ENCODE assay signal across 1 cellular context in the genomic region with DNA sequence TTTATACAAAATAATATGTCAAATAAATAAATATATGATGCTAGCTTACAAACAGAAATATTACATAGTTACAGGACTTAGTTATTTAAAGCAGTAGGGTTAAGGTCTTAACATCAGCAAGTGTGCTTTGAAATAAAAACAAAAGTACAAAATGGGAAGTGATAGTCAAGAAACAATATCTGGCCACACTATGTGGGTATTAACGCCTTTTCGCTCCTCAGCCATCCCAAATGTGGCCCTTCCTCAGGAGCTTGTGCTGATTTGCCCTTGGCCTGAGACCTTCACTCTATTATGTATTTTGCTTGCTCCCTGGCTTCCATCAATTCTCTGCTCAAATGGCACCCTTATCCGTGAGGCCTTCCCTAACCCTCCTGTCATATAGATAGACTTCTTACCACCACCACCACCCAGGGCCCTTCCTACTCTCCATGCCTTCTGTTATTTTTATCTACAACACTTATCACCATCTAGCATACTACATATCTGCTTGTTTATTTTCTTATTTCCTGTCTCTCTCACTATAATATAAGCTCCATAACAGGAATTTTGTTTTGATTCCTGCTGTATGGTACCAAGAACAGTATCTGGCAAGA.
TF ChIP-seq lines count a peak whose summit lies in the region.

No MANE protein-coding gene starts in this region.

TF ChIP-seq in H1, 55 proteins besides CTCF, POLR2A, EP300 and RAD21:
- TF ChIP-seq, protein P1, sequence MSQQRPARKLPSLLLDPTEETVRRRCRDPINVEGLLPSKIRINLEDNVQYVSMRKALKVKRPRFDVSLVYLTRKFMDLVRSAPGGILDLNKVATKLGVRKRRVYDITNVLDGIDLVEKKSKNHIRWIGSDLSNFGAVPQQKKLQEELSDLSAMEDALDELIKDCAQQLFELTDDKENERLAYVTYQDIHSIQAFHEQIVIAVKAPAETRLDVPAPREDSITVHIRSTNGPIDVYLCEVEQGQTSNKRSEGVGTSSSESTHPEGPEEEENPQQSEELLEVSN (IDR thresholded peaks at IDR 0.05): no peak
- TF ChIP-seq FOSL1 (IDR thresholded peaks at IDR 0.05; ENCODE audit: insufficient read depth, low read depth, low read length) (no peak), TAF7 (optimal IDR thresholded peaks at IDR 0.05; ENCODE audit: borderline replicate concordance, low read depth, low read length) (no peak), KDM5A (IDR thresholded peaks at IDR 0.05; ENCODE audit: low read length) (no peak), YY1 (IDR thresholded peaks at IDR 0.05; ENCODE audit: low read depth, low read length) (no peak), SIN3A (conservative IDR thresholded peaks at IDR 0.05 in 1 of 2, IDR thresholded peaks at IDR 0.05 in 1 of 2; ENCODE audit: low read depth in 1 of 2, low read length in 2 of 2) (no peak), SP2 (IDR thresholded peaks at IDR 0.05; ENCODE audit: low read length) (no peak), GTF2F1 (IDR thresholded peaks at IDR 0.05; ENCODE audit: borderline replicate concordance, low read depth, low read length) (no peak), MAFK (IDR thresholded peaks at IDR 0.05; ENCODE audit: low read depth, low read length) (no peak), CHD7 (IDR thresholded peaks at IDR 0.05; ENCODE audit: insufficient replicate concordance, low read length) (no peak), NRF1 (IDR thresholded peaks at IDR 0.05; ENCODE audit: low read depth, low read length) (no peak), CBX8 (IDR thresholded peaks at IDR 0.05; ENCODE audit: borderline replicate concordance, low read depth, low read length) (no peak)
- TF ChIP-seq, protein P2, sequence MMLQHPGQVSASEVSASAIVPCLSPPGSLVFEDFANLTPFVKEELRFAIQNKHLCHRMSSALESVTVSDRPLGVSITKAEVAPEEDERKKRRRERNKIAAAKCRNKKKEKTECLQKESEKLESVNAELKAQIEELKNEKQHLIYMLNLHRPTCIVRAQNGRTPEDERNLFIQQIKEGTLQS (IDR thresholded peaks at IDR 0.05; ENCODE audit: insufficient read depth, low read depth, low read length): no peak
- TF ChIP-seq, protein P3, sequence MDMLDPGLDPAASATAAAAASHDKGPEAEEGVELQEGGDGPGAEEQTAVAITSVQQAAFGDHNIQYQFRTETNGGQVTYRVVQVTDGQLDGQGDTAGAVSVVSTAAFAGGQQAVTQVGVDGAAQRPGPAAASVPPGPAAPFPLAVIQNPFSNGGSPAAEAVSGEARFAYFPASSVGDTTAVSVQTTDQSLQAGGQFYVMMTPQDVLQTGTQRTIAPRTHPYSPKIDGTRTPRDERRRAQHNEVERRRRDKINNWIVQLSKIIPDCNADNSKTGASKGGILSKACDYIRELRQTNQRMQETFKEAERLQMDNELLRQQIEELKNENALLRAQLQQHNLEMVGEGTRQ (IDR thresholded peaks at IDR 0.05; ENCODE audit: low read length): no peak
